ENCODE assay signal across 34 cellular contexts in the genomic region with DNA sequence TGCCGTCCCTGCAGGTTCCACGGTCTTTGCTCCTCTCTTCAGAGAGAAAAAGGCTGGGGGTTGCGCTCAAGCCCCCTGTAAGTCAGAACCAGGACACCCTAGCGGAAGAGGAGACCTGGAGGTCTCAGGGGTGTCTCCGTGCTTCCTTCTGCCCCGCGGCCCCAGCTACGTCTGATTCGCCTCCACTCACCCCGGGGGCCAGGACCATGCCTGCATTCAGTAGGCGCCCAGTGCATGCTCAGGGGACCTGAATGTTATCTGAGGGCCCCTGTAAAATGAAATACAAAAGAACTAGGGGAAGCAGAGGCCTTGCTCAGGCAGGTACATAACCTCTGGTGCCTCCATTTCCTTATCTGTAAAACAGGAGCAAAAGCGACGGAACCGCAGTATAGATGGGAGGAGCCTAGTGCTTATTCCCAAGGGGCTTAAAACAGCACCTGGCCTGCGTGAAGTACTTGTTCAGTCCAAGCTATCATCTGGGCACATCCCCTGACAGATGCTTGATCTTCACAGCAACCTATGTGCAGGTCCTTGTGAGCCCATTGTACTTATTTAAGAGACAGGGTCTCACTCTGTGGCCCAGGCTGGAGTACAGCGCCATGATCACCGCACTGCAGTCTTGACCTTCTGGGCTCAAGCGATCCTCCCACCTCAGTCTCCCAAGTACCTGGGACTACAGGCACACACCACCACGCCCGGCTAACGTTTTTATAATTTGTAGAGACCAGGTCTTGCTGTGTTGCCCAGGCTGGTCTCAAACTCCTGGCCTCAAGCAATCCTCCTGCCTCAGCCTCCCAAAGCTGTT.
DNase-seq lines count a peak whose midpoint lies in the region; ATAC-seq, FAIRE-seq and TF ChIP-seq lines count a peak whose summit lies in the region.
"Had no signal": no experiment of that assay in that cellular context is flagged by ENCODE, and none has a peak within 500 bp of the region (broad histone marks: within the 10 kb centered on the region; RNA-seq: fewer than 3 reads in every experiment).

No MANE protein-coding gene starts in this region.

- H3K4me3 ChIP-seq in A549 (no peak overlapping the region), GM23338 (no peak overlapping the region), kidney (ENCODE audit: low read length in 2 of 2) (no peak overlapping the region)
- H3K4me3 ChIP-seq: adrenal gland, coronary artery, gastrocnemius medialis, GM23248, hepatocyte, left lung, pancreas, uterus had no signal

- TF ChIP-seq CTCF in A549 (IDR thresholded peaks at IDR 0.05): no peak
- TF ChIP-seq CTCF in GM23338 (conservative IDR thresholded peaks at IDR 0.05; ENCODE audit: low read depth in 2 of 2): no peak
- no peak for TF ChIP-seq CTCF in kidney (IDR thresholded peaks at IDR 0.05; ENCODE audit: borderline replicate concordance, extremely low read depth, insufficient read depth)

- no peaks in the 10 kb centered on the region for H3K36me3 ChIP-seq in GM23338 (ENCODE audit: insufficient read depth)
- no peaks in the 10 kb centered on the region for H3K36me3 ChIP-seq in kidney (ENCODE audit: control insufficient read depth in 1 of 2, insufficient read depth in 2 of 2, low read length in 2 of 2)
- H3K36me3 ChIP-seq: adrenal gland, gastrocnemius medialis, left lung, pancreas, uterus had no signal

- no peaks in the 10 kb centered on the region for H4K20me1 ChIP-seq in GM23338 (replicated peaks; ENCODE audit: insufficient read depth)

- H3K4me1 Mint-ChIP-seq in GM23338: peaks cover 21% of the 10 kb centered on the region
- H3K4me1 Mint-ChIP-seq: activated CD4-positive, alpha-beta T cell treated with anti-CD3 and anti-CD28 coated beads, Interleukin-2, amount 10 ng/mL, durations not matched to agents 7 days and 5 days had no signal

- no peak overlapping the region for H3K4me3 Mint-ChIP-seq in GM23338
- H3K4me3 Mint-ChIP-seq: activated CD4-positive, alpha-beta T cell treated with anti-CD3 and anti-CD28 coated beads, Interleukin-2, amount 10 ng/mL, durations not matched to agents 7 days and 5 days; activated CD8-positive, alpha-beta memory T cell treated with anti-CD3 and anti-CD28 coated beads, Interleukin-2, amount 10 ng/mL, durations not matched to agents 7 days and 5 days; activated T-cell treated with anti-CD3 and anti-CD28 coated beads, Interleukin-2, amount 50 U/mL, for 72 hours; CD4-positive, CD25-positive, alpha-beta regulatory T cell; immature natural killer cell had no signal

- no peaks in the 10 kb centered on the region; the same call in 2 of the 3 replicates for H3K36me3 Mint-ChIP-seq in GM23338 (ENCODE audit: low read depth)
- H3K36me3 Mint-ChIP-seq: activated CD8-positive, alpha-beta memory T cell treated with anti-CD3 and anti-CD28 coated beads, Interleukin-2, amount 10 ng/mL, durations not matched to agents 7 days and 5 days; CD4-positive, CD25-positive, alpha-beta regulatory T cell; immature natural killer cell; naive thymus-derived CD4-positive, alpha-beta T cell had no signal

- no peak overlapping the region for H2AFZ ChIP-seq in GM23338
- H2AFZ ChIP-seq: GM23248, hepatocyte had no signal

- H3K27ac Mint-ChIP-seq in GM23338: peak overlapping the region; percentile 63; the same call in 1 of the 2 replicates
- H3K27ac Mint-ChIP-seq: activated CD4-positive, alpha-beta T cell treated with anti-CD3 and anti-CD28 coated beads, Interleukin-2, amount 10 ng/mL, durations not matched to agents 7 days and 5 days; activated CD8-positive, alpha-beta memory T cell treated with anti-CD3 and anti-CD28 coated beads, Interleukin-2, amount 10 ng/mL, durations not matched to agents 7 days and 5 days; activated T-cell treated with anti-CD3 and anti-CD28 coated beads, Interleukin-2, amount 50 U/mL, for 72 hours; CD4-positive, CD25-positive, alpha-beta regulatory T cell; immature natural killer cell; naive thymus-derived CD4-positive, alpha-beta T cell had no signal

- no peaks in the 10 kb centered on the region for H3K27me3 ChIP-seq in GM23338 (ENCODE audit: insufficient read depth)
- H3K27me3 ChIP-seq: adrenal gland, gastrocnemius medialis, hepatocyte, left lung, pancreas, uterus had no signal

- H3K4me1 ChIP-seq in A549 (peaks cover 37% of the 10 kb centered on the region), GM23338 (ENCODE audit: insufficient read depth) (no peaks in the 10 kb centered on the region), kidney (ENCODE audit: control insufficient read depth in 1 of 2, insufficient read depth in 1 of 2, low read depth in 1 of 2, low read length in 2 of 2) (peaks cover 7 to 39% of the 10 kb centered on the region in 2 donors)
- H3K4me1 ChIP-seq: pancreas had no signal

- DNase-seq in A549 (ENCODE audit: low read depth in 1 of 2, low spot score in 1 of 2) (no peak), GM23338 (ENCODE audit: low spot score) (no peak), NCI-H82 (lab: John Stamatoyannopoulos, UW) (peak; percentile 93), kidney (peak; percentile 59), medulla oblongata (ENCODE audit: extremely low spot score) (no peak), iPS-NIHi11 (ENCODE audit: low spot score) (no peak)
- DNase-seq: activated CD4-positive, alpha-beta T cell treated with anti-CD3 and anti-CD28 coated beads, Interleukin-2, amount 10 ng/mL, durations not matched to agents 7 days and 5 days; activated CD8-positive, alpha-beta memory T cell treated with anti-CD3 and anti-CD28 coated beads, Interleukin-2, amount 10 ng/mL, durations not matched to agents 7 days and 5 days; activated naive CD4-positive, alpha-beta T cell treated with Interleukin-2 at 50 U/mL for 16 hours; activated T-cell treated with anti-CD3 and anti-CD28 coated beads, Interleukin-2, amount 50 U/mL, for 72 hours; CD4-positive, CD25-positive, alpha-beta regulatory T cell; DMS53; gastrocnemius medialis; GDM1; GM23248; immature natural killer cell; KG1; left lung; naive thymus-derived CD4-positive, alpha-beta T cell; NCI-H2029 treated with DMSO at 0.1 percent for 48 hours; NCI-H510A; pancreas; RPMI8226; stimulated activated CD4-positive, alpha-beta T cell treated with anti-CD3 and anti-CD28 coated beads, Interleukin-4, amount 100 ng/mL, for 1 hour; stimulated activated naive CD4-positive, alpha-beta T cell; T-helper 2 cell; uterus had no signal

- H3F3A ChIP-seq in GM23338 (replicated peaks; ENCODE audit: low read depth): peaks cover 5% of the 10 kb centered on the region; the same call in 1 of the 2 replicates

- H3K4me2 ChIP-seq in A549 (no peak overlapping the region), GM23338 (no peak overlapping the region)
- H3K4me2 ChIP-seq: hepatocyte had no signal

- no peaks in the 10 kb centered on the region; the same call in 2 of the 3 replicates for H3K9me3 Mint-ChIP-seq in GM23338
- H3K9me3 Mint-ChIP-seq: activated T-cell treated with anti-CD3 and anti-CD28 coated beads, Interleukin-2, amount 50 U/mL, for 72 hours; CD4-positive, CD25-positive, alpha-beta regulatory T cell; immature natural killer cell; naive thymus-derived CD4-positive, alpha-beta T cell had no signal

- TF ChIP-seq POLR2A in A549 (IDR thresholded peaks at IDR 0.05; ENCODE audit: low read length): no peak

- CTCF ChIA-PET in A549 (lab: Yijun Ruan, JAX): interaction anchor here (0.9 to 1.3 kb wide), 2 partner anchors 14 to 27 kb away, joined by 3 to 4 read pairs; no protein-coding TSS in a partner anchor

- TF ChIP-seq EP300 in A549 (IDR thresholded peaks at IDR 0.05): no peak

- H3K9ac ChIP-seq in kidney (ENCODE audit: low read length in 2 of 2): no peak overlapping the region
- H3K9ac ChIP-seq: GM23248 had no signal

- H3K79me2 ChIP-seq in GM23338 (replicated peaks; ENCODE audit: insufficient read depth): no peaks in the 10 kb centered on the region
- H3K79me2 ChIP-seq: hepatocyte had no signal

- no peaks in the 10 kb centered on the region for H3K9me3 ChIP-seq in A549
- no peaks in the 10 kb centered on the region for H3K9me3 ChIP-seq in kidney (ENCODE audit: control insufficient read depth in 1 of 2, low read length in 2 of 2)
- H3K9me3 ChIP-seq: adrenal gland, gastrocnemius medialis, left lung, pancreas, uterus had no signal

- no peak for TF ChIP-seq RAD21 in A549 (conservative IDR thresholded peaks at IDR 0.05 in 1 of 2, IDR thresholded peaks at IDR 0.05 in 1 of 2)

- peak overlapping the region; percentile 13 to 96; a peak in 4 of 6 replicates for H3K27ac ChIP-seq in A549
- no peak overlapping the region for H3K27ac ChIP-seq in GM23338 (ENCODE audit: low read depth)
- H3K27ac ChIP-seq in kidney (ENCODE audit: low read depth in 2 of 2, low read length in 2 of 2): no peak overlapping the region
- H3K27ac ChIP-seq: coronary artery, gastrocnemius medialis, GM23248, hepatocyte, left lung, pancreas, uterus had no signal

- POLR2A ChIA-PET in A549 (lab: Yijun Ruan, JAX): no interaction called here

- ATAC-seq in A549 (no peak), GM23338 (no peak), esophagus mucosa (no peak)
- ATAC-seq: activated CD8-positive, alpha-beta memory T cell treated with anti-CD3 and anti-CD28 coated beads, Interleukin-2, amount 10 ng/mL, durations not matched to agents 7 days and 5 days; activated T-cell treated with anti-CD3 and anti-CD28 coated beads, Interleukin-2, amount 50 U/mL, for 72 hours; gastrocnemius medialis; left lung; naive thymus-derived CD4-positive, alpha-beta T cell; pancreas; right cardiac atrium; SK-N-SH treated with all-trans-retinoic acid at 6 μM for 48 hours had no signal

- intact Hi-C loops in kidney (cut with DNase I): no loop called here

- H3K27me3 Mint-ChIP-seq in GM23338 (ENCODE audit: insufficient read depth, low read depth, poor library complexity): peaks cover 8% of the 10 kb centered on the region
- H3K27me3 Mint-ChIP-seq: activated CD4-positive, alpha-beta T cell treated with anti-CD3 and anti-CD28 coated beads, Interleukin-2, amount 10 ng/mL, durations not matched to agents 7 days and 5 days; activated CD8-positive, alpha-beta memory T cell treated with anti-CD3 and anti-CD28 coated beads, Interleukin-2, amount 10 ng/mL, durations not matched to agents 7 days and 5 days; CD4-positive, CD25-positive, alpha-beta regulatory T cell; naive thymus-derived CD4-positive, alpha-beta T cell had no signal

- FAIRE-seq in A549 (lab: Jason Lieb, UNC) (no peak), kidney (lab: Jason Lieb, UNC) (no peak)
- FAIRE-seq: bronchial epithelial cell, pancreas had no signal

- 90% methylated on average over 21 of the region's 21 CpGs for WGBS in A549 (ENCODE audit: missing lambda C conversion rate)

- no peaks in the 10 kb centered on the region for H3K9me2 ChIP-seq in GM23338 (ENCODE audit: insufficient read depth)

TF ChIP-seq in A549, 52 proteins besides CTCF, POLR2A, EP300 and RAD21 (continues in another document):
- TF ChIP-seq MAFK (IDR thresholded peaks at IDR 0.05; ENCODE audit: partially characterized antibody): no peak
- TF ChIP-seq HOXB13 (CRISPR knock-in tag; IDR thresholded peaks at IDR 0.05; ENCODE audit: low read depth): no peak
- TF ChIP-seq BHLHE40 (IDR thresholded peaks at IDR 0.05; ENCODE audit: low read depth, low read length): no peak

TF ChIP-seq in GM23338, 12 proteins besides CTCF, POLR2A, EP300 and RAD21 (continues in another document):
- no peak for TF ChIP-seq POLR2AphosphoS5 (IDR thresholded peaks at IDR 0.05; ENCODE audit: low read depth)
- no peak for TF ChIP-seq JUNB (IDR thresholded peaks at IDR 0.05; ENCODE audit: unreplicated experiment)

Comparison
In these comparisons a context has a peak if more than half of its experiments do, and no peak if none do; other contexts are left out.
1. DNase-seq: peak in NCI-H82 (single experiment) and kidney (single experiment); none in A549 (0 of 2), GM23338 (single experiment), medulla oblongata (single experiment) and iPS-NIHi11 (single experiment).
2. H3K27ac ChIP-seq: peak in A549 (2 of 2); none in GM23338 (single experiment) and kidney (0 of 2).